ENCODE assay signal across 24 cellular contexts in genomic region chr5:107135391-107135790, GRCh38.
DNase-seq lines count a peak whose midpoint lies in the region; ATAC-seq and TF ChIP-seq lines count a peak whose summit lies in the region.
"Had no signal": no experiment of that assay in that cellular context is flagged by ENCODE, and none has a peak within 500 bp of the region (broad histone marks: within the 10 kb centered on the region; RNA-seq: fewer than 3 reads in every experiment).

No MANE protein-coding gene starts in this region.

- no peaks in the 10 kb centered on the region for H3K4me1 Mint-ChIP-seq in activated CD4-positive, alpha-beta memory T cell treated with anti-CD3 and anti-CD28 coated beads for 36 hours (ENCODE audit: low read depth)
- H3K4me1 Mint-ChIP-seq: activated B cell treated with CpG ODN at 0.5 μM for 24 hours; naive thymus-derived CD8-positive, alpha-beta T cell had no signal

- H3K36me3 ChIP-seq in ascending aorta = no peaks in the 10 kb centered on the region
- H3K36me3 ChIP-seq: cardiac muscle cell, esophagus muscularis mucosa, pancreas, SJCRH30, stomach, upper lobe of right lung had no signal

- H3K36me3 Mint-ChIP-seq in activated CD4-positive, alpha-beta memory T cell treated with anti-CD3 and anti-CD28 coated beads for 36 hours = no peaks in the 10 kb centered on the region
- H3K36me3 Mint-ChIP-seq: activated naive CD8-positive, alpha-beta T cell; naive thymus-derived CD8-positive, alpha-beta T cell had no signal

- in situ Hi-C loops in astrocyte of the cerebellum (cut with HindIII; ENCODE audit: low sequenced_read_pairs) = no loop called here

- no peaks in the 10 kb centered on the region for H3K27me3 ChIP-seq in ascending aorta
- H3K27me3 ChIP-seq: cardiac muscle cell, esophagus muscularis mucosa, pancreas, SJCRH30, stomach, upper lobe of right lung had no signal

- TF ChIP-seq CTCF in astrocyte of the cerebellum (IDR thresholded peaks at IDR 0.05; ENCODE audit: low read depth, low read length, missing control alignments) (no peak), ascending aorta (IDR thresholded peaks at IDR 0.05) (no peak)

- no peak overlapping the region for H3K27ac Mint-ChIP-seq in activated CD4-positive, alpha-beta memory T cell treated with anti-CD3 and anti-CD28 coated beads for 36 hours
- H3K27ac Mint-ChIP-seq: activated B cell treated with CpG ODN at 0.5 μM for 24 hours; activated naive CD8-positive, alpha-beta T cell; naive thymus-derived CD8-positive, alpha-beta T cell had no signal

- no peaks in the 10 kb centered on the region for H3K4me1 ChIP-seq in ascending aorta
- H3K4me1 ChIP-seq: esophagus muscularis mucosa, SJCRH30, stomach, upper lobe of right lung had no signal

- H3K4me3 Mint-ChIP-seq in activated CD4-positive, alpha-beta memory T cell treated with anti-CD3 and anti-CD28 coated beads for 36 hours = no peak overlapping the region
- H3K4me3 Mint-ChIP-seq: activated B cell treated with CpG ODN at 0.5 μM for 24 hours; activated naive CD8-positive, alpha-beta T cell; naive thymus-derived CD8-positive, alpha-beta T cell had no signal

- no peak for ATAC-seq in GM21526 (IDR thresholded peaks at IDR 0.05; ENCODE audit: low FRiP score, unreplicated experiment)
- ATAC-seq: naive thymus-derived CD8-positive, alpha-beta T cell; pancreas; upper lobe of right lung had no signal

- peaks cover 0 to 19% of the 10 kb centered on the region in 2 donors for H3K9me3 ChIP-seq in ascending aorta
- H3K9me3 ChIP-seq: pancreas had no signal

- no peaks in the 10 kb centered on the region for H3K27me3 Mint-ChIP-seq in activated CD4-positive, alpha-beta memory T cell treated with anti-CD3 and anti-CD28 coated beads for 36 hours
- H3K27me3 Mint-ChIP-seq: activated B cell treated with CpG ODN at 0.5 μM for 24 hours; activated naive CD8-positive, alpha-beta T cell; naive thymus-derived CD8-positive, alpha-beta T cell had no signal

- intact Hi-C loops in activated CD4-positive, alpha-beta memory T cell treated with anti-CD3 and anti-CD28 coated beads for 36 hours (cut with micrococcal nuclease) = no loop called here
- intact Hi-C loops in ascending aorta (cut with DNase I) = no loop called here

- POLR2A ChIA-PET in activated CD4-positive, alpha-beta memory T cell treated with anti-CD3 and anti-CD28 coated beads for 36 hours (lab: Charles Lee) = no interaction called here

- CTCF ChIA-PET in activated CD4-positive, alpha-beta memory T cell treated with anti-CD3 and anti-CD28 coated beads for 36 hours (lab: Charles Lee) = no interaction called here

- H3K4me3 ChIP-seq in astrocyte of the cerebellum (ENCODE audit: low read depth, low read length) (no peak overlapping the region), skeletal muscle cell (ENCODE audit: low read depth, low read length) (no peak overlapping the region), ascending aorta (no peak overlapping the region)
- H3K4me3 ChIP-seq: cardiac muscle cell, esophagus muscularis mucosa, pancreas, SJCRH30, stomach, upper lobe of right lung had no signal

- H3K27ac ChIP-seq in ascending aorta = no peak overlapping the region
- H3K27ac ChIP-seq: cardiac muscle cell, esophagus muscularis mucosa, pancreas, SJCRH30, stomach, upper lobe of right lung had no signal

- peak; percentile 34 for DNase-seq in HT1080 (ENCODE audit: low read depth)
- DNase-seq in astrocyte of the cerebellum (ENCODE audit: low read depth) = peak; percentile 8
- peak; percentile 30 for DNase-seq in fibroblast of peridontal ligament (ENCODE audit: extremely low read depth)
- peak; percentile 23 for DNase-seq in skeletal muscle cell (ENCODE audit: low read depth)
- DNase-seq in activated CD4-positive, alpha-beta memory T cell treated with anti-CD3 and anti-CD28 coated beads for 36 hours = no peak
- no peak for DNase-seq in ascending aorta (ENCODE audit: low spot score in 2 of 2)
- DNase-seq in activated T-cell treated with anti-CD3 and anti-CD28 coated beads, Interleukin-2, amount 50 U/mL, for 48 hours = no peak
- DNase-seq: activated B cell treated with CpG ODN at 0.5 μM for 24 hours; activated CD8-positive, alpha-beta memory T cell treated with anti-CD3 and anti-CD28 coated beads for 24 hours; kidney; mesendoderm; naive thymus-derived CD8-positive, alpha-beta T cell; NCI-H1417 treated with DMSO at 0.1 percent for 48 hours; OCI-M1; pancreas; SJCRH30; stimulated activated CD4-positive, alpha-beta T cell treated with anti-CD3 and anti-CD28 coated beads, Interleukin-2, amount 100 ng/mL, for 48 hours; stomach; T-helper 2 cell; upper lobe of right lung had no signal

- H3K9me3 Mint-ChIP-seq in activated CD4-positive, alpha-beta memory T cell treated with anti-CD3 and anti-CD28 coated beads for 36 hours = peaks cover 8% of the 10 kb centered on the region

Comparison
In these comparisons a context has a peak if more than half of its experiments do, and no peak if none do; other contexts are left out.
1. DNase-seq: peak in HT1080 (single experiment), astrocyte of the cerebellum (single experiment), fibroblast of peridontal ligament (single experiment) and skeletal muscle cell (single experiment); none in activated CD4-positive, alpha-beta memory T cell treated with anti-CD3 and anti-CD28 coated beads for 36 hours (single experiment), ascending aorta (0 of 2) and activated T-cell treated with anti-CD3 and anti-CD28 coated beads, Interleukin-2, amount 50 U/mL, for 48 hours (0 of 2).